16 cellular contexts compared by ENCODE assay signal in genomic region chr12:96864335-96864734, GRCh38. TPM values are rescaled to one million over a fixed set of nuclear protein-coding genes. Genes with fewer than 3 reads are reported as not detected.
DNase-seq lines count a peak whose midpoint lies in the region; ATAC-seq, FAIRE-seq and TF ChIP-seq lines count a peak whose summit lies in the region.
"Had no signal": no experiment of that assay in that cellular context is flagged by ENCODE, and none has a peak within 500 bp of the region (broad histone marks: within the 10 kb centered on the region; RNA-seq: fewer than 3 reads in every experiment).

No MANE protein-coding gene starts in this region.

- H3K18ac ChIP-seq in H1 (ENCODE audit: extremely low read depth, low read length), result no peak overlapping the region

- TF ChIP-seq CTCF in SK-N-SH (IDR thresholded peaks at IDR 0.05), result no peak
- TF ChIP-seq CTCF in H1 (IDR thresholded peaks at IDR 0.05; ENCODE audit: control extremely low read depth in 1 of 3, insufficient read depth in 1 of 3, low read depth in 1 of 3, low read length in 3 of 3), result no peak
- no peak for TF ChIP-seq CTCF in thyroid gland (IDR thresholded peaks at IDR 0.05)

- no peaks in the 10 kb centered on the region for H3K23me2 ChIP-seq in H1 (ENCODE audit: low read depth, low read length)

- 74% methylated on average over 4 of the region's 4 CpGs for WGBS in SK-N-SH (ENCODE audit: low lambda C conversion rate)
- WGBS in H1 (ENCODE audit: extremely low coverage in 1 of 2, insufficient coverage in 1 of 2, insufficient read length in 1 of 2, insufficient replicate concordance in 2 of 2, low coverage in 1 of 2, low lambda C conversion rate in 2 of 2, missing lambda C conversion rate in 1 of 2), 2 experiments, result 96% methylated on average over 4 of the region's 4 CpGs; no CpG with 5 or more reads in 1 of the 2 experiments
- 15 to 28% methylated on average over 4 of the region's 4 CpGs for WGBS in thyroid gland, 2 donors

- intact Hi-C loops in thyroid gland (cut with DNase I), result no loop called here

- H3K4ac ChIP-seq in H1 (replicated peaks; ENCODE audit: insufficient read length, low read depth, low read length), result no peak overlapping the region

- H3K4me2 ChIP-seq in SK-N-SH (no peak overlapping the region), H1 (ENCODE audit: insufficient read depth in 1 of 2, low read depth in 2 of 2, low read length in 2 of 2) (no peak overlapping the region)
- H3K4me2 ChIP-seq: BLaER1 treated with 17β-estradiol and CSF1 and Interleukin-3, amounts not matched to agents 10 nM and 100 nM; KMS-11 had no signal

- DNase-seq in SK-N-SH (no peak), GM12891 (ENCODE audit: insufficient read length, low spot score) (no peak), H1 (ENCODE audit: low read depth in 1 of 2, low spot score in 2 of 2) (no peak), thyroid gland (peak; percentile 16 to 18), COR-L47 (lab: John Stamatoyannopoulos, UW) (no peak), urothelium cell line (ENCODE audit: low spot score) (no peak)
- DNase-seq: CD8-positive, alpha-beta T cell; EL; HCEC 1CT had no signal

- H2BK20ac ChIP-seq in H1 (ENCODE audit: low read length), result no peak overlapping the region

- H3K36me3 ChIP-seq in SK-N-SH (replicated peaks in 1 of 2; ENCODE audit: control insufficient read depth in 1 of 2, insufficient read depth in 2 of 2, low read length in 1 of 2) (no peaks in the 10 kb centered on the region), H1 (ENCODE audit: control insufficient read depth in 2 of 4, insufficient read depth in 4 of 4, low read length in 3 of 4) (no peaks in the 10 kb centered on the region), thyroid gland (no peaks in the 10 kb centered on the region)
- H3K36me3 ChIP-seq: BLaER1 treated with 17β-estradiol and CSF1 and Interleukin-3, amounts not matched to agents 10 nM and 100 nM had no signal

- H3K23ac ChIP-seq in H1 (ENCODE audit: insufficient read length), result no peak overlapping the region

- H3K9ac ChIP-seq in SK-N-SH (no peak overlapping the region), H1 (replicated peaks in 1 of 4; ENCODE audit: extremely low read depth in 1 of 4, low read depth in 3 of 4, low read length in 3 of 4) (no peak overlapping the region)
- H3K9ac ChIP-seq: BLaER1 treated with 17β-estradiol and CSF1 and Interleukin-3, amounts not matched to agents 10 nM and 100 nM; KMS-11 had no signal

- TF ChIP-seq POLR2A in GM12891 (IDR thresholded peaks at IDR 0.05; ENCODE audit: low read depth, low read length) (no peak), H1 (IDR thresholded peaks at IDR 0.05; ENCODE audit: control extremely low read depth in 1 of 2, low read depth in 2 of 2, low read length in 2 of 2) (no peak), thyroid gland (IDR thresholded peaks at IDR 0.05) (no peak)

- FAIRE-seq in GM12891 (lab: Jason Lieb, UNC) (no peak), H1 (lab: Jason Lieb, UNC) (no peak), urothelium cell line (lab: Jason Lieb, UNC) (no peak)
- FAIRE-seq: D721Med, GM12878, GM18507, H54 had no signal

- TF ChIP-seq EP300 in SK-N-SH (IDR thresholded peaks at IDR 0.05; ENCODE audit: borderline replicate concordance in 1 of 2, low read depth in 1 of 2, low read length in 1 of 2) (no peak), H1 (IDR thresholded peaks at IDR 0.05; ENCODE audit: borderline replicate concordance in 1 of 2, low read depth in 2 of 2, low read length in 2 of 2) (no peak)

- no peaks in the 10 kb centered on the region for H3K79me2 ChIP-seq in SK-N-SH (ENCODE audit: insufficient read depth)
- no peaks in the 10 kb centered on the region for H3K79me2 ChIP-seq in H1 (ENCODE audit: control insufficient read depth in 1 of 2, insufficient read depth in 2 of 2, low read length in 2 of 2)

- H3K4me3 ChIP-seq in SK-N-SH (ENCODE audit: low read depth in 2 of 2, low read length in 1 of 2), result no peak overlapping the region
- H3K4me3 ChIP-seq in H1 (ENCODE audit: extremely low read depth in 1 of 4, insufficient read depth in 2 of 4, low read depth in 3 of 4, low read length in 4 of 4), result no peak overlapping the region
- H3K4me3 ChIP-seq in thyroid gland (replicated peaks in 1 of 3), result no peak overlapping the region
- H3K4me3 ChIP-seq: BLaER1 treated with 17β-estradiol and CSF1 and Interleukin-3, amounts not matched to agents 10 nM and 100 nM; GM12878 had no signal

- no peak overlapping the region for H2BK5ac ChIP-seq in H1 (ENCODE audit: low read depth, low read length)

- no peaks in the 10 kb centered on the region for H3K79me1 ChIP-seq in H1 (ENCODE audit: low read depth, low read length)

- H4K91ac ChIP-seq in H1 (replicated peaks; ENCODE audit: insufficient read length, low read length), result no peak overlapping the region

- H3K14ac ChIP-seq in H1 (ENCODE audit: insufficient read length), result no peak overlapping the region

- H3K4me1 ChIP-seq in SK-N-SH (ENCODE audit: control insufficient read depth in 1 of 2, insufficient read depth in 2 of 2, low read depth in 1 of 2, low read length in 1 of 2) (peaks cover 0 to 2% of the 10 kb centered on the region in 2 experiments; a peak in 3 of 4 replicates), H1 (replicated peaks in 1 of 4; ENCODE audit: control insufficient read depth in 3 of 4, insufficient read depth in 4 of 4, low read length in 3 of 4) (peaks cover 0 to 6% (median 0%) of the 10 kb centered on the region in 4 experiments; a peak in 2 of 7 replicates), thyroid gland (no peaks in the 10 kb centered on the region)
- H3K4me1 ChIP-seq: BLaER1 treated with 17β-estradiol and CSF1 and Interleukin-3, amounts not matched to agents 10 nM and 100 nM had no signal

- no peak overlapping the region for H4K5ac ChIP-seq in H1 (ENCODE audit: insufficient read length, low read depth, low read length)

- ATAC-seq in SK-N-SH treated with all-trans-retinoic acid at 6 μM for 48 hours, result no peak
- ATAC-seq: CD8-positive, alpha-beta T cell; GM12878 had no signal

- H2BK12ac ChIP-seq in H1 (ENCODE audit: low read depth, low read length), result no peak overlapping the region

- H3K56ac ChIP-seq in H1 (replicated peaks; ENCODE audit: insufficient read length, low read depth, low read length), result no peak overlapping the region

- no peak overlapping the region for H2BK15ac ChIP-seq in H1 (ENCODE audit: low read length)

- no peak overlapping the region for H2AK5ac ChIP-seq in H1 (ENCODE audit: low read depth, low read length)

- H3K9me2 ChIP-seq in SK-N-SH, result no peaks in the 10 kb centered on the region

- H3K27me3 ChIP-seq in SK-N-SH (ENCODE audit: insufficient read depth) (no peaks in the 10 kb centered on the region), H1 (replicated peaks in 1 of 4; ENCODE audit: control insufficient read depth in 3 of 4, extremely low read depth in 1 of 4, insufficient read depth in 3 of 4, low read length in 3 of 4) (no peaks in the 10 kb centered on the region), thyroid gland (no peaks in the 10 kb centered on the region)
- H3K27me3 ChIP-seq: BLaER1 treated with 17β-estradiol and CSF1 and Interleukin-3, amounts not matched to agents 10 nM and 100 nM had no signal

- CTCF ChIA-PET in SK-N-SH (lab: Yijun Ruan, JAX), result no interaction called here
- CTCF ChIA-PET in H1 (lab: Charles Lee; ENCODE audit: partially characterized antibody), result no interaction called here

- no peaks in the 10 kb centered on the region for H3F3A ChIP-seq in SK-N-SH (replicated peaks; ENCODE audit: insufficient read depth)

- H4K20me1 ChIP-seq in SK-N-SH (ENCODE audit: insufficient read depth) (no peaks in the 10 kb centered on the region), H1 (replicated peaks in 1 of 2; ENCODE audit: control insufficient read depth in 1 of 2, insufficient read depth in 2 of 2, low read length in 2 of 2) (no peaks in the 10 kb centered on the region)
- H4K20me1 ChIP-seq: BLaER1 treated with 17β-estradiol and CSF1 and Interleukin-3, amounts not matched to agents 10 nM and 100 nM had no signal

- H4K8ac ChIP-seq in H1 (ENCODE audit: extremely low read depth, insufficient read depth, low read length), result no peak overlapping the region

- TF ChIP-seq RAD21 in SK-N-SH (IDR thresholded peaks at IDR 0.05; ENCODE audit: low read length), result no peak
- TF ChIP-seq RAD21 in H1 (IDR thresholded peaks at IDR 0.05 in 1 of 2, conservative IDR thresholded peaks at IDR 0.05 in 1 of 2; ENCODE audit: low read depth in 2 of 2, low read length in 2 of 2), result no peak

- H3K9me3 ChIP-seq in SK-N-SH (no peaks in the 10 kb centered on the region), H1 (ENCODE audit: insufficient read depth in 2 of 2, low read depth in 1 of 2, low read length in 1 of 2) (no peaks in the 10 kb centered on the region), thyroid gland (no peaks in the 10 kb centered on the region)
- H3K9me3 ChIP-seq: BLaER1 treated with 17β-estradiol and CSF1 and Interleukin-3, amounts not matched to agents 10 nM and 100 nM had no signal

- no peak overlapping the region for H2BK120ac ChIP-seq in H1 (replicated peaks; ENCODE audit: low read depth, low read length)

- H3K27ac ChIP-seq in SK-N-SH (ENCODE audit: low read depth in 2 of 2, low read length in 1 of 2) (no peak overlapping the region), H1 (ENCODE audit: low read depth, low read length) (no peak overlapping the region), thyroid gland (no peak overlapping the region)
- H3K27ac ChIP-seq: BLaER1 treated with 17β-estradiol and CSF1 and Interleukin-3, amounts not matched to agents 10 nM and 100 nM; KMS-11 had no signal

- H2AFZ ChIP-seq in SK-N-SH (ENCODE audit: low read depth) (0 out of 2 replicates have a peak overlapping the region, but pooled peaks have one; percentile 42), H1 (ENCODE audit: low read length) (0 out of 2 replicates have a peak overlapping the region, but pooled peaks have one; percentile 58)

- POLR2A ChIA-PET in SK-N-SH (lab: Yijun Ruan, JAX), result no interaction called here
- POLR2A ChIA-PET in H1 (lab: Charles Lee; ENCODE audit: partially characterized antibody), result no interaction called here

TF ChIP-seq in SK-N-SH, 30 proteins besides CTCF, POLR2A, EP300 and RAD21 (continues in another document):
- no peak for TF ChIP-seq TCF12 (IDR thresholded peaks at IDR 0.05)

TF ChIP-seq in H1, 55 proteins besides CTCF, POLR2A, EP300 and RAD21 (continues in another document):
- no peak for TF ChIP-seq SP4 (IDR thresholded peaks at IDR 0.05; ENCODE audit: low read length)

RNA-seq across cellular contexts. Expression of gene NEDD1, which starts 42.7 kb away (rescaled TPM):
- polyA plus RNA-seq in SK-N-SH (2012; rRNA removed), result 6.0 and 8.3 TPM in 2 replicates
- polyA plus RNA-seq in SK-N-SH (2012; cell fraction: cytosol; rRNA removed), result 10.3 and 10.9 TPM in 2 replicates
- 3.5 and 7.0 TPM in 2 replicates for polyA plus RNA-seq in SK-N-SH (2012; cell fraction: nucleus; rRNA removed)
- polyA plus RNA-seq in GM12891 (2012; ENCODE audit: low read depth, missing spikeins), result 13.3 TPM
- total RNA-seq in H1 (2021; fragmentation: NEBNext Ultra II Directional; extraction: Animal tissue kit (Norgen Biotek cat#: 25700)), result 20.9 and 26.6 TPM in 2 replicates
- polyA plus RNA-seq in H1 (2011; rRNA removed), result 6.9 and 9.0 TPM in 2 replicates
- polyA plus RNA-seq in H1 (2011; cell fraction: cytosol; rRNA removed), result 10.1 TPM
- 7.7 TPM for polyA plus RNA-seq in H1 (2011; cell fraction: nucleus; rRNA removed)
- 12.4 to 17.5 TPM (median 15.1 TPM) in 4 replicates for polyA plus RNA-seq in H1 (2012, experiment 1 of 2)
- 0.64 TPM for polyA plus RNA-seq in H1 (2012, experiment 2 of 2)
- 16.5 TPM for polyA plus RNA-seq in H1 (2013, experiment 1 of 2)
- 19.1 TPM for polyA plus RNA-seq in H1 (2013, experiment 2 of 2)
- 37.0 and 63.1 TPM in 2 replicates for polyA minus RNA-seq in H1 (2011; rRNA and poly(A)+ RNA removed)
- 21.8 TPM for polyA minus RNA-seq in H1 (2011; cell fraction: cytosol; rRNA and poly(A)+ RNA removed)
- polyA minus RNA-seq in H1 (2011; cell fraction: nucleus; rRNA and poly(A)+ RNA removed), result 22.9 TPM
- 10 to 100 TPM; 17.2 to 27.7 (median 18.3) TPM for total RNA-seq in thyroid gland

Comparison
In these comparisons a context has a peak if more than half of its experiments do, and no peak if none do; other contexts are left out.
1. DNase-seq: peak in thyroid gland (2 of 2); none in SK-N-SH (single experiment), GM12891 (single experiment), H1 (0 of 2), COR-L47 (single experiment) and urothelium cell line (single experiment).